ENCODE assay signal across 3 cellular contexts in the genomic region with DNA sequence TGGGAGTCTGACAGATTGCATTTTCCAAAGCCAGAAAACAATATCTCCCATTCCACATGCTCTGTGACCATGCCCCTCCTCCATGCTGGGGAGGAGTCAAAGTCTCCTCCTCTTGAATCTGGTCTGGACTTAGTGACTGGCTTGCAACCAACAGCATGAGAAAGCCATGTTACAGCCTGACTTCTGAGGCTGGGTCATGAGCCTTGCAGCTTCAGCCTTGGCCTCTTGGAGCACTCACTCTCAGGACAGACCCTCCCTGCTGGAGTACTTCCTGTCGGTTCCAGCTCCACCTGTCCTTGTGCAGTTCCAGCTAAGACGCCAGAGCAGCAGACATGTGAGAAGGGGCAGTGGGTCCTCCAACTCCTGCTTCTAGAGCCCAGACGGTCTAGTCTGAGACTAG.
TF ChIP-seq lines count a peak whose summit lies in the region.

No MANE protein-coding gene starts in this region.

TF ChIP-seq in IMR-90, 13 proteins besides CTCF, POLR2A, EP300 and RAD21:
- no peak for TF ChIP-seq SMC3 (IDR thresholded peaks at IDR 0.05; ENCODE audit: low read depth, low read length)
- no peak for TF ChIP-seq MAZ (IDR thresholded peaks at IDR 0.05; ENCODE audit: borderline replicate concordance, low read depth, low read length)
- TF ChIP-seq FOS (IDR thresholded peaks at IDR 0.05; ENCODE audit: low read depth, low read length) = no peak
- no peak for TF ChIP-seq RCOR1 (IDR thresholded peaks at IDR 0.05; ENCODE audit: insufficient replicate concordance, low read length)
- no peak for TF ChIP-seq MAFK (IDR thresholded peaks at IDR 0.05; ENCODE audit: low read depth, low read length)
- no peak for TF ChIP-seq CHD1 (IDR thresholded peaks at IDR 0.05; ENCODE audit: low read depth, low read length)
- TF ChIP-seq CEBPB (IDR thresholded peaks at IDR 0.05; ENCODE audit: low read depth, low read length) = no peak
- TF ChIP-seq, protein P1, sequence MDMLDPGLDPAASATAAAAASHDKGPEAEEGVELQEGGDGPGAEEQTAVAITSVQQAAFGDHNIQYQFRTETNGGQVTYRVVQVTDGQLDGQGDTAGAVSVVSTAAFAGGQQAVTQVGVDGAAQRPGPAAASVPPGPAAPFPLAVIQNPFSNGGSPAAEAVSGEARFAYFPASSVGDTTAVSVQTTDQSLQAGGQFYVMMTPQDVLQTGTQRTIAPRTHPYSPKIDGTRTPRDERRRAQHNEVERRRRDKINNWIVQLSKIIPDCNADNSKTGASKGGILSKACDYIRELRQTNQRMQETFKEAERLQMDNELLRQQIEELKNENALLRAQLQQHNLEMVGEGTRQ (IDR thresholded peaks at IDR 0.05; ENCODE audit: low read depth, low read length) = no peak
- TF ChIP-seq, protein P2, sequence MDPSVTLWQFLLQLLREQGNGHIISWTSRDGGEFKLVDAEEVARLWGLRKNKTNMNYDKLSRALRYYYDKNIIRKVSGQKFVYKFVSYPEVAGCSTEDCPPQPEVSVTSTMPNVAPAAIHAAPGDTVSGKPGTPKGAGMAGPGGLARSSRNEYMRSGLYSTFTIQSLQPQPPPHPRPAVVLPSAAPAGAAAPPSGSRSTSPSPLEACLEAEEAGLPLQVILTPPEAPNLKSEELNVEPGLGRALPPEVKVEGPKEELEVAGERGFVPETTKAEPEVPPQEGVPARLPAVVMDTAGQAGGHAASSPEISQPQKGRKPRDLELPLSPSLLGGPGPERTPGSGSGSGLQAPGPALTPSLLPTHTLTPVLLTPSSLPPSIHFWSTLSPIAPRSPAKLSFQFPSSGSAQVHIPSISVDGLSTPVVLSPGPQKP (IDR thresholded peaks at IDR 0.05; ENCODE audit: borderline replicate concordance, low read depth, low read length) = no peak
- no peak for TF ChIP-seq BHLHE40 (IDR thresholded peaks at IDR 0.05; ENCODE audit: low read depth, low read length)
- TF ChIP-seq RFX5 (IDR thresholded peaks at IDR 0.05; ENCODE audit: low read depth, low read length) = no peak
- no peak for TF ChIP-seq NFE2L2 (IDR thresholded peaks at IDR 0.05; ENCODE audit: low read depth, low read length)
- no peak for TF ChIP-seq MXI1 (IDR thresholded peaks at IDR 0.05; ENCODE audit: borderline replicate concordance, low read depth, low read length)
TF ChIP-seq in IMR-90: peak in this region for 0.

TF ChIP-seq in GM12878, 131 proteins besides CTCF, POLR2A, EP300 and RAD21:
- TF ChIP-seq CEBPB (IDR thresholded peaks at IDR 0.05; ENCODE audit: borderline replicate concordance in 1 of 2, low read depth in 2 of 2, low read length in 2 of 2) (no peak), ASH2L (IDR thresholded peaks at IDR 0.05; ENCODE audit: borderline replicate concordance, low read depth) (no peak), IRF4 (IDR thresholded peaks at IDR 0.05; ENCODE audit: low read depth, low read length) (no peak), POU2F2 (IDR thresholded peaks at IDR 0.05; ENCODE audit: borderline replicate concordance, low read depth, low read length) (no peak), TAF1 (IDR thresholded peaks at IDR 0.05; ENCODE audit: borderline replicate concordance, low read depth, low read length) (no peak), PAX5 (IDR thresholded peaks at IDR 0.05; ENCODE audit: borderline replicate concordance, low read depth, low read length) (no peak), TCF7 (IDR thresholded peaks at IDR 0.05; ENCODE audit: borderline replicate concordance) (no peak), CHD4 (IDR thresholded peaks at IDR 0.05) (no peak), BCL11A (IDR thresholded peaks at IDR 0.05; ENCODE audit: low read depth, low read length) (no peak)
- TF ChIP-seq, protein P3, sequence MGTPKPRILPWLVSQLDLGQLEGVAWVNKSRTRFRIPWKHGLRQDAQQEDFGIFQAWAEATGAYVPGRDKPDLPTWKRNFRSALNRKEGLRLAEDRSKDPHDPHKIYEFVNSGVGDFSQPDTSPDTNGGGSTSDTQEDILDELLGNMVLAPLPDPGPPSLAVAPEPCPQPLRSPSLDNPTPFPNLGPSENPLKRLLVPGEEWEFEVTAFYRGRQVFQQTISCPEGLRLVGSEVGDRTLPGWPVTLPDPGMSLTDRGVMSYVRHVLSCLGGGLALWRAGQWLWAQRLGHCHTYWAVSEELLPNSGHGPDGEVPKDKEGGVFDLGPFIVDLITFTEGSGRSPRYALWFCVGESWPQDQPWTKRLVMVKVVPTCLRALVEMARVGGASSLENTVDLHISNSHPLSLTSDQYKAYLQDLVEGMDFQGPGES (IDR thresholded peaks at IDR 0.05) = no peak

TF ChIP-seq in HepG2, 621 proteins besides CTCF, POLR2A, EP300 and RAD21 (continues in another document):
- TF ChIP-seq FOXA3 (CRISPR knock-in tag; IDR thresholded peaks at IDR 0.05) (0 out of 2 replicates have a peak, but pooled peaks have one; percentile 47), ARID2 (CRISPR knock-in tag; IDR thresholded peaks at IDR 0.05; ENCODE audit: borderline replicate concordance) (no peak), ZNF460 (CRISPR knock-in tag; IDR thresholded peaks at IDR 0.05; ENCODE audit: borderline replicate concordance) (no peak), ZNF557 (CRISPR knock-in tag; IDR thresholded peaks at IDR 0.05) (no peak), NCOA5 (CRISPR knock-in tag; IDR thresholded peaks at IDR 0.05) (no peak), IRF2 (CRISPR knock-in tag; IDR thresholded peaks at IDR 0.05) (peak; percentile 54), ELF1 (CRISPR knock-in tag; IDR thresholded peaks at IDR 0.05) (0 out of 2 replicates have a peak, but pooled peaks have one; percentile 31), HDAC2 (CRISPR knock-in tag; IDR thresholded peaks at IDR 0.05) (no peak), ETV5 (CRISPR knock-in tag; IDR thresholded peaks at IDR 0.05; ENCODE audit: borderline replicate concordance) (peak; percentile 59; the same call in 1 of the 2 replicates), JDP2 (CRISPR knock-in tag; IDR thresholded peaks at IDR 0.05; ENCODE audit: borderline replicate concordance) (no peak), SAP130 (CRISPR knock-in tag; IDR thresholded peaks at IDR 0.05; ENCODE audit: low read depth) (0 out of 2 replicates have a peak, but pooled peaks have one; percentile 28), HMG20A (CRISPR knock-in tag; IDR thresholded peaks at IDR 0.05; ENCODE audit: borderline replicate concordance) (0 out of 2 replicates have a peak, but pooled peaks have one; percentile 13), XRCC5 (optimal IDR thresholded peaks at IDR 0.05; ENCODE audit: low read length) (peak; percentile 72), ZNF709 (CRISPR knock-in tag; IDR thresholded peaks at IDR 0.05) (no peak), MYC (CRISPR knock-in tag; IDR thresholded peaks at IDR 0.05; ENCODE audit: borderline replicate concordance) (peak; percentile 32; the same call in 1 of the 2 replicates), RARA (CRISPR knock-in tag; IDR thresholded peaks at IDR 0.05) (0 out of 2 replicates have a peak, but pooled peaks have one; percentile 35), ZMYM3 (CRISPR knock-in tag; IDR thresholded peaks at IDR 0.05) (0 out of 2 replicates have a peak, but pooled peaks have one; percentile 53), HOXA9 (CRISPR knock-in tag; IDR thresholded peaks at IDR 0.05; ENCODE audit: borderline replicate concordance) (no peak), GTF2F1 (IDR thresholded peaks at IDR 0.05; ENCODE audit: low read length) (no peak), ZIK1 (CRISPR knock-in tag; IDR thresholded peaks at IDR 0.05; ENCODE audit: borderline replicate concordance, low read depth) (no peak), ZNF343 (CRISPR knock-in tag; IDR thresholded peaks at IDR 0.05) (no peak), GATAD2A (CRISPR knock-in tag; IDR thresholded peaks at IDR 0.05) (peak; percentile 23; the same call in 1 of the 2 replicates), ZNF510 (CRISPR knock-in tag; IDR thresholded peaks at IDR 0.05; ENCODE audit: low read depth) (no peak), RFX1 (IDR thresholded peaks at IDR 0.05) (no peak), ZMYM2 (CRISPR knock-in tag; IDR thresholded peaks at IDR 0.05) (peak; percentile 46; the same call in 1 of the 2 replicates), SMC3 (IDR thresholded peaks at IDR 0.05; ENCODE audit: low read length) (peak; percentile 17; the same call in 1 of the 2 replicates), NFE2L2 (IDR thresholded peaks at IDR 0.05; ENCODE audit: low read length) (no peak)
- TF ChIP-seq, protein P4, sequence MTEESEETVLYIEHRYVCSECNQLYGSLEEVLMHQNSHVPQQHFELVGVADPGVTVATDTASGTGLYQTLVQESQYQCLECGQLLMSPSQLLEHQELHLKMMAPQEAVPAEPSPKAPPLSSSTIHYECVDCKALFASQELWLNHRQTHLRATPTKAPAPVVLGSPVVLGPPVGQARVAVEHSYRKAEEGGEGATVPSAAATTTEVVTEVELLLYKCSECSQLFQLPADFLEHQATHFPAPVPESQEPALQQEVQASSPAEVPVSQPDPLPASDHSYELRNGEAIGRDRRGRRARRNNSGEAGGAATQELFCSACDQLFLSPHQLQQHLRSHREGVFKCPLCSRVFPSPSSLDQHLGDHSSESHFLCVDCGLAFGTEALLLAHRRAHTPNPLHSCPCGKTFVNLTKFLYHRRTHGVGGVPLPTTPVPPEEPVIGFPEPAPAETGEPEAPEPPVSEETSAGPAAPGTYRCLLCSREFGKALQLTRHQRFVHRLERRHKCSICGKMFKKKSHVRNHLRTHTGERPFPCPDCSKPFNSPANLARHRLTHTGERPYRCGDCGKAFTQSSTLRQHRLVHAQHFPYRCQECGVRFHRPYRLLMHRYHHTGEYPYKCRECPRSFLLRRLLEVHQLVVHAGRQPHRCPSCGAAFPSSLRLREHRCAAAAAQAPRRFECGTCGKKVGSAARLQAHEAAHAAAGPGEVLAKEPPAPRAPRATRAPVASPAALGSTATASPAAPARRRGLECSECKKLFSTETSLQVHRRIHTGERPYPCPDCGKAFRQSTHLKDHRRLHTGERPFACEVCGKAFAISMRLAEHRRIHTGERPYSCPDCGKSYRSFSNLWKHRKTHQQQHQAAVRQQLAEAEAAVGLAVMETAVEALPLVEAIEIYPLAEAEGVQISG (CRISPR knock-in tag; IDR thresholded peaks at IDR 0.05) = peak; percentile 50; the same call in 1 of the 2 replicates
- TF ChIP-seq, protein P5, sequence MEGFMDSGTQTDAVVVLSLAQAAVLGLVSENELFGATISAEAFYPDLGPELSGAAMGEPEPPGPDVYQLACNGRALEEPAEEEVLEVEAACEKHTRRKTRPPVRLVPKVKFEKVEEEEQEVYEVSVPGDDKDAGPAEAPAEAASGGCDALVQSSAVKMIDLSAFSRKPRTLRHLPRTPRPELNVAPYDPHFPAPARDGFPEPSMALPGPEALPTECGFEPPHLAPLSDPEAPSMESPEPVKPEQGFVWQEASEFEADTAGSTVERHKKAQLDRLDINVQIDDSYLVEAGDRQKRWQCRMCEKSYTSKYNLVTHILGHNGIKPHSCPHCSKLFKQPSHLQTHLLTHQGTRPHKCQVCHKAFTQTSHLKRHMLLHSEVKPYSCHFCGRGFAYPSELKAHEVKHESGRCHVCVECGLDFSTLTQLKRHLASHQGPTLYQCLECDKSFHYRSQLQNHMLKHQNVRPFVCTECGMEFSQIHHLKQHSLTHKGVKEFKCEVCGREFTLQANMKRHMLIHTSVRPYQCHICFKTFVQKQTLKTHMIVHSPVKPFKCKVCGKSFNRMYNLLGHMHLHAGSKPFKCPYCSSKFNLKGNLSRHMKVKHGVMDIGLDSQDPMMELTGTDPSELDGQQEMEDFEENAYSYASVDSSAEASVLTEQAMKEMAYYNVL (CRISPR knock-in tag; IDR thresholded peaks at IDR 0.05; ENCODE audit: borderline replicate concordance) = no peak
- TF ChIP-seq, protein P6, sequence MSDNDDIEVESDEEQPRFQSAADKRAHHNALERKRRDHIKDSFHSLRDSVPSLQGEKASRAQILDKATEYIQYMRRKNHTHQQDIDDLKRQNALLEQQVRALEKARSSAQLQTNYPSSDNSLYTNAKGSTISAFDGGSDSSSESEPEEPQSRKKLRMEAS (IDR thresholded peaks at IDR 0.05) = peak; percentile 25; the same call in 1 of the 2 replicates
- TF ChIP-seq, protein P7, sequence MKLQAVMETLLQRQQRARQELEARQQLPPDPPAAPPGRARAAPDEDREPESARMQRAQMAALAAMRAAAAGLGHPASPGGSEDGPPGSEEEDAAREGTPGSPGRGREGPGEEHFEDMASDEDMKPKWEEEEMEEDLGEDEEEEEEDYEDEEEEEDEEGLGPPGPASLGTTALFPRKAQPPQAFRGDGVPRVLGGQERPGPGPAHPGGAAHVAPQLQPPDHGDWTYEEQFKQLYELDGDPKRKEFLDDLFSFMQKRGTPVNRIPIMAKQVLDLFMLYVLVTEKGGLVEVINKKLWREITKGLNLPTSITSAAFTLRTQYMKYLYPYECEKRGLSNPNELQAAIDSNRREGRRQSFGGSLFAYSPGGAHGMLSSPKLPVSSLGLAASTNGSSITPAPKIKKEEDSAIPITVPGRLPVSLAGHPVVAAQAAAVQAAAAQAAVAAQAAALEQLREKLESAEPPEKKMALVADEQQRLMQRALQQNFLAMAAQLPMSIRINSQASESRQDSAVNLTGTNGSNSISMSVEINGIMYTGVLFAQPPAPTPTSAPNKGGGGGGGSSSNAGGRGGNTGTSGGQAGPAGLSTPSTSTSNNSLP (IDR thresholded peaks at IDR 0.05; ENCODE audit: low read depth, low read length) = no peak
- TF ChIP-seq, protein P8, sequence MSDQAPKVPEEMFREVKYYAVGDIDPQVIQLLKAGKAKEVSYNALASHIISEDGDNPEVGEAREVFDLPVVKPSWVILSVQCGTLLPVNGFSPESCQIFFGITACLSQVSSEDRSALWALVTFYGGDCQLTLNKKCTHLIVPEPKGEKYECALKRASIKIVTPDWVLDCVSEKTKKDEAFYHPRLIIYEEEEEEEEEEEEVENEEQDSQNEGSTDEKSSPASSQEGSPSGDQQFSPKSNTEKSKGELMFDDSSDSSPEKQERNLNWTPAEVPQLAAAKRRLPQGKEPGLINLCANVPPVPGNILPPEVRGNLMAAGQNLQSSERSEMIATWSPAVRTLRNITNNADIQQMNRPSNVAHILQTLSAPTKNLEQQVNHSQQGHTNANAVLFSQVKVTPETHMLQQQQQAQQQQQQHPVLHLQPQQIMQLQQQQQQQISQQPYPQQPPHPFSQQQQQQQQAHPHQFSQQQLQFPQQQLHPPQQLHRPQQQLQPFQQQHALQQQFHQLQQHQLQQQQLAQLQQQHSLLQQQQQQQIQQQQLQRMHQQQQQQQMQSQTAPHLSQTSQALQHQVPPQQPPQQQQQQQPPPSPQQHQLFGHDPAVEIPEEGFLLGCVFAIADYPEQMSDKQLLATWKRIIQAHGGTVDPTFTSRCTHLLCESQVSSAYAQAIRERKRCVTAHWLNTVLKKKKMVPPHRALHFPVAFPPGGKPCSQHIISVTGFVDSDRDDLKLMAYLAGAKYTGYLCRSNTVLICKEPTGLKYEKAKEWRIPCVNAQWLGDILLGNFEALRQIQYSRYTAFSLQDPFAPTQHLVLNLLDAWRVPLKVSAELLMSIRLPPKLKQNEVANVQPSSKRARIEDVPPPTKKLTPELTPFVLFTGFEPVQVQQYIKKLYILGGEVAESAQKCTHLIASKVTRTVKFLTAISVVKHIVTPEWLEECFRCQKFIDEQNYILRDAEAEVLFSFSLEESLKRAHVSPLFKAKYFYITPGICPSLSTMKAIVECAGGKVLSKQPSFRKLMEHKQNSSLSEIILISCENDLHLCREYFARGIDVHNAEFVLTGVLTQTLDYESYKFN (CRISPR knock-in tag; conservative IDR thresholded peaks at IDR 0.05) = peak; percentile 22; the same call in 1 of the 2 replicates
- TF ChIP-seq, protein P9, sequence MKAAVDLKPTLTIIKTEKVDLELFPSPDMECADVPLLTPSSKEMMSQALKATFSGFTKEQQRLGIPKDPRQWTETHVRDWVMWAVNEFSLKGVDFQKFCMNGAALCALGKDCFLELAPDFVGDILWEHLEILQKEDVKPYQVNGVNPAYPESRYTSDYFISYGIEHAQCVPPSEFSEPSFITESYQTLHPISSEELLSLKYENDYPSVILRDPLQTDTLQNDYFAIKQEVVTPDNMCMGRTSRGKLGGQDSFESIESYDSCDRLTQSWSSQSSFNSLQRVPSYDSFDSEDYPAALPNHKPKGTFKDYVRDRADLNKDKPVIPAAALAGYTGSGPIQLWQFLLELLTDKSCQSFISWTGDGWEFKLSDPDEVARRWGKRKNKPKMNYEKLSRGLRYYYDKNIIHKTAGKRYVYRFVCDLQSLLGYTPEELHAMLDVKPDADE (CRISPR knock-in tag; IDR thresholded peaks at IDR 0.05) = no peak
